In genomic region chr4:53601251-53601764, GRCh38 we compare ENCODE assay signal across 8 cellular contexts. TPM values are rescaled to one million over a fixed set of nuclear protein-coding genes. Genes with fewer than 3 reads are reported as not detected.
DNase-seq lines count a peak whose midpoint lies in the region; ATAC-seq and TF ChIP-seq lines count a peak whose summit lies in the region.

No MANE protein-coding gene starts in this region.

- ATAC-seq in HG03060 (IDR thresholded peaks at IDR 0.05; ENCODE audit: low read depth, unreplicated experiment): peak; percentile 74
- ATAC-seq in sciatic nerve: peak; percentile 82
- no peak for ATAC-seq in HG03025 (IDR thresholded peaks at IDR 0.05; ENCODE audit: low FRiP score, unreplicated experiment)

- no peak overlapping the region for H3K27ac Mint-ChIP-seq in endothelial cell (ENCODE audit: unreplicated experiment)

- DNase-seq in SIG-M5 treated with dmso at 0.1 percent for 504 hours (lab: John Stamatoyannopoulos, UW; ENCODE audit: unreplicated experiment): peak; percentile 28
- no peak for DNase-seq in SIG-M5 (lab: John Stamatoyannopoulos, UW)
- DNase-seq in NCI-H345 treated with DMSO at 0.1 percent for 48 hours (lab: John Stamatoyannopoulos, UW; ENCODE audit: unreplicated experiment): peak; percentile 67
- DNase-seq in endothelial cell (ENCODE audit: low spot score): peak; percentile 24
- DNase-seq in sciatic nerve (ENCODE audit: low spot score): peak; percentile 58
- DNase-seq in HK-2 (ENCODE audit: unreplicated experiment): no peak

- H3K9me3 Mint-ChIP-seq in endothelial cell (ENCODE audit: unreplicated experiment): no peaks in the 10 kb centered on the region

- no peaks in the 10 kb centered on the region for H3K27me3 Mint-ChIP-seq in endothelial cell (ENCODE audit: unreplicated experiment)

- intact Hi-C loops in sciatic nerve (cut with DNase I): no loop called here

- peaks cover 21% of the 10 kb centered on the region for H3K4me1 Mint-ChIP-seq in endothelial cell (ENCODE audit: unreplicated experiment)

- no peak overlapping the region for H3K4me3 Mint-ChIP-seq in endothelial cell (ENCODE audit: unreplicated experiment)

- no peak for TF ChIP-seq CTCF in endothelial cell (IDR thresholded peaks at IDR 0.05; ENCODE audit: unreplicated experiment)

- no peaks in the 10 kb centered on the region for H3K36me3 Mint-ChIP-seq in endothelial cell (ENCODE audit: low read depth, unreplicated experiment)

RNA-seq across cellular contexts. Expression of gene LNX1, which starts 10.0 kb away (rescaled TPM):
- total RNA-seq in endothelial cell (ENCODE audit: unreplicated experiment): 25.7 TPM
- total RNA-seq in sciatic nerve: 7.9 TPM

Comparison
In these comparisons a context has a peak if more than half of its experiments do, and no peak if none do; other contexts are left out.
1. DNase-seq: peak in SIG-M5 treated with dmso at 0.1 percent for 504 hours (single experiment), NCI-H345 treated with DMSO at 0.1 percent for 48 hours (single experiment), endothelial cell (single experiment) and sciatic nerve (single experiment); none in SIG-M5 (single experiment) and HK-2 (single experiment).